ENCODE assay signal across 16 cellular contexts in the genomic region with DNA sequence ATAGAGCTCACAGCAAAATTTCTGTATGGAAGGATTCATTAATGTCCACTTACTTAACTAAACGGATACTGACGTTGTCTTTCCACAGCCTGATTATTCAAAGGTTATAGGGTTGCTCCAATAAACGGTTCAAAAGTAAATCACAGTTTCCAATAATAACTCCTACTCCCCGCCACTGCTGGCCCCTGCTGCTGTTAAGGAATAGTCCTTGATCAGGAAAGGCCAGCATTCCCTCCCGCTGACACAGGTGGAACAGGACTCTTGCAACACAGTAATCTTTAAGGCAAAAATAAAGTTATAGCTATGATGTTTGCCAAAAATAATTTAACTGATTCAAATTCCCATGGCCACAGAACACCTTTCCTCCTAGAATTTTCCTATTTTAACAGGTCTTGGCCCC. TPM values are rescaled to one million over a fixed set of nuclear protein-coding genes. Genes with fewer than 3 reads are reported as not detected.
DNase-seq lines count a peak whose midpoint lies in the region; ATAC-seq and TF ChIP-seq lines count a peak whose summit lies in the region.
"Had no signal": no experiment of that assay in that cellular context is flagged by ENCODE, and none has a peak within 500 bp of the region (broad histone marks: within the 10 kb centered on the region; RNA-seq: fewer than 3 reads in every experiment).

No MANE protein-coding gene starts in this region.

- peak overlapping the region in 2 of 3 donors; percentile 37 to 41 for H3K4me3 ChIP-seq in breast epithelium
- peak overlapping the region; percentile 34 for H3K4me3 ChIP-seq in iPS-18a (ENCODE audit: low read length)
- H3K4me3 ChIP-seq: esophagus squamous epithelium, lung had no signal

- peak overlapping the region; percentile 80 for H3K27ac Mint-ChIP-seq in HFFc6
- H3K27ac Mint-ChIP-seq: activated CD4-positive, alpha-beta T cell treated with anti-CD3 and anti-CD28 coated beads, Interleukin-2, amount 10 ng/mL, durations not matched to agents 24 days and 14 days; activated naive CD8-positive, alpha-beta T cell treated with anti-CD3 and anti-CD28 coated beads, Interleukin-2, amount 10 ng/mL, durations not matched to agents 7 days and 5 days had no signal

- H3K27me3 ChIP-seq in breast epithelium (no peaks in the 10 kb centered on the region), iPS-18a (ENCODE audit: control insufficient read depth, insufficient read depth, low read length) (no peaks in the 10 kb centered on the region)
- H3K27me3 ChIP-seq: esophagus squamous epithelium had no signal

- intact Hi-C loops in breast epithelium (cut with DNase I; ENCODE audit: low total_unique reads) = no loop called here
- intact Hi-C loops in sciatic nerve (cut with DNase I) = loop anchor here (5.0 kb wide), 1 partner anchor 58 kb away; no protein-coding TSS in a partner anchor

- peaks cover 19% of the 10 kb centered on the region for H3K27me3 Mint-ChIP-seq in HFFc6 (ENCODE audit: insufficient read depth)
- H3K27me3 Mint-ChIP-seq: activated CD4-positive, alpha-beta T cell treated with anti-CD3 and anti-CD28 coated beads, Interleukin-2, amount 10 ng/mL, durations not matched to agents 24 days and 14 days; activated naive CD8-positive, alpha-beta T cell treated with anti-CD3 and anti-CD28 coated beads, Interleukin-2, amount 10 ng/mL, durations not matched to agents 7 days and 5 days had no signal

- H3K9me3 Mint-ChIP-seq in HFFc6 = no peaks in the 10 kb centered on the region
- H3K9me3 Mint-ChIP-seq: activated naive CD8-positive, alpha-beta T cell treated with anti-CD3 and anti-CD28 coated beads, Interleukin-2, amount 10 ng/mL, durations not matched to agents 7 days and 5 days had no signal

- no peak for TF ChIP-seq POLR2A in breast epithelium (IDR thresholded peaks at IDR 0.05)

- peak overlapping the region; percentile 70 to 77 for H3K27ac ChIP-seq in breast epithelium
- H3K27ac ChIP-seq in iPS-18a (ENCODE audit: low read length) = no peak overlapping the region
- H3K27ac ChIP-seq: esophagus squamous epithelium had no signal

- H3K4me3 Mint-ChIP-seq in HFFc6 = peak overlapping the region; percentile 68
- H3K4me3 Mint-ChIP-seq: activated CD4-positive, alpha-beta T cell treated with anti-CD3 and anti-CD28 coated beads, Interleukin-2, amount 10 ng/mL, durations not matched to agents 24 days and 14 days; activated naive CD8-positive, alpha-beta T cell treated with anti-CD3 and anti-CD28 coated beads, Interleukin-2, amount 10 ng/mL, durations not matched to agents 7 days and 5 days had no signal

- H3K4me1 ChIP-seq in breast epithelium (no peaks in the 10 kb centered on the region), iPS-18a (ENCODE audit: control insufficient read depth, low read depth, low read length) (peaks cover 28% of the 10 kb centered on the region)

- DNase-seq in HFFc6 (no peak), breast epithelium (ENCODE audit: low spot score in 2 of 2) (no peak), sciatic nerve (ENCODE audit: low spot score) (no peak), Kasumi-1 (lab: John Stamatoyannopoulos, UW) (no peak)
- DNase-seq in activated CD4-positive, CD25-positive, alpha-beta regulatory T cell (lab: John Stamatoyannopoulos, UW) = no peak
- DNase-seq: activated CD4-positive, alpha-beta T cell treated with anti-CD3 and anti-CD28 coated beads, Interleukin-2, amount 10 ng/mL, durations not matched to agents 24 days and 14 days; activated naive CD8-positive, alpha-beta T cell treated with anti-CD3 and anti-CD28 coated beads, Interleukin-2, amount 10 ng/mL, durations not matched to agents 7 days and 5 days; activated T-cell treated with anti-CD3 and anti-CD28 coated beads, Interleukin-2, amount 50 U/mL, for 1 hour; DMS79 treated with DMSO at 0.1 percent for 48 hours; esophagus squamous epithelium; NCI-H1930; NCI-H524 treated with DMSO at 0.1 percent for 48 hours had no signal

- ATAC-seq in sciatic nerve = peak; percentile 45
- no peak for ATAC-seq in GM18502 (IDR thresholded peaks at IDR 0.05; ENCODE audit: poor library complexity, unreplicated experiment)
- ATAC-seq in HG02588 (IDR thresholded peaks at IDR 0.05; ENCODE audit: unreplicated experiment) = no peak

- H3K9me3 ChIP-seq in breast epithelium = no peaks in the 10 kb centered on the region
- no peaks in the 10 kb centered on the region for H3K9me3 ChIP-seq in iPS-18a (ENCODE audit: control insufficient read depth, low read depth, low read length)
- H3K9me3 ChIP-seq: esophagus squamous epithelium had no signal

- H3K36me3 ChIP-seq in breast epithelium = no peaks in the 10 kb centered on the region
- peaks cover 5% of the 10 kb centered on the region for H3K36me3 ChIP-seq in iPS-18a (ENCODE audit: control insufficient read depth, low read depth, low read length)
- H3K36me3 ChIP-seq: esophagus squamous epithelium had no signal

- peaks cover 74% of the 10 kb centered on the region for H3K4me1 Mint-ChIP-seq in HFFc6 (ENCODE audit: low read depth)
- H3K4me1 Mint-ChIP-seq: activated CD4-positive, alpha-beta T cell treated with anti-CD3 and anti-CD28 coated beads, Interleukin-2, amount 10 ng/mL, durations not matched to agents 24 days and 14 days; activated naive CD8-positive, alpha-beta T cell treated with anti-CD3 and anti-CD28 coated beads, Interleukin-2, amount 10 ng/mL, durations not matched to agents 7 days and 5 days had no signal

- H3K36me3 Mint-ChIP-seq in HFFc6 (ENCODE audit: low read depth) = peaks cover 63% of the 10 kb centered on the region
- H3K36me3 Mint-ChIP-seq: activated naive CD8-positive, alpha-beta T cell treated with anti-CD3 and anti-CD28 coated beads, Interleukin-2, amount 10 ng/mL, durations not matched to agents 7 days and 5 days had no signal

- no peak overlapping the region for H3K9ac ChIP-seq in iPS-18a (ENCODE audit: low read length)

- TF ChIP-seq CTCF in HFFc6 (IDR thresholded peaks at IDR 0.05) = peak; percentile 31; the same call in 1 of the 2 replicates
- TF ChIP-seq CTCF in breast epithelium (IDR thresholded peaks at IDR 0.05) = no peak

RNA-seq across cellular contexts. Expression of gene FAT1, which starts 53.9 kb away (rescaled TPM):
- 100 to 1,000 TPM; 238 to 483 (median 287) TPM for total RNA-seq in HFFc6 (2021; fragmentation: NEBNext Ultra II Directional; extraction: Animal tissue kit (Norgen Biotek cat#: 25700))
- total RNA-seq in breast epithelium (100 to 1,000 TPM in 1 of 3 donors, 10 to 100 TPM in 2; 54.2 to 125 (median 87.2) TPM), sciatic nerve (151 TPM)
- total RNA-seq: activated naive CD8-positive, alpha-beta T cell treated with anti-CD3 and anti-CD28 coated beads, Interleukin-2, amount 10 ng/mL, durations not matched to agents 7 days and 5 days had no signal
